In the genomic region with DNA sequence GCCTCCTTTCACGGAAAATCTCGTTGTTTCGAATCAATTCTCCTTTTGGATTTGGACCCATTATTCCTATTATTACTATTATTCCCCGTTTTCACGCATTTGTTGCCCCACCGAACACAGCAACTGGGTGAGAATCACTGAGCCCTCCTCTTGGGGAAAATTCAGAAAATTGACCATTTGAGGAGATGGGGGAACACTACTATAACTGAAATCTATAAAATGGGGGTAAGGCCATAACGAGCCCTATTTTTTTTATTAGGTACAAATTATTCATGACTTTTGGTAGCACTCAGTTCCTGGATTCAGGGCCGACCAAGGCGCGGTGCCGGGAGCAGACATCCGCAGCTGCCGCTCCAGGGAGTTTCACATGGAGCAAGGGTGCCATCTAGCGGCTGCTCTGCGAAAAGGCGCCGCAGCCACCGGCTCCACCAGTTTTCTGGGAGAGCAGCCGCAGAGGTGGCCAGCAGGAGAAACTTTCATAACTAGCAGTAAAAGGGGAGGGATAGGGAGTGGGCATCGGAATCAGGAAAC, we compare ENCODE assay signal across 9 cellular contexts. TPM values are rescaled to one million over a fixed set of nuclear protein-coding genes. Genes with fewer than 3 reads are reported as not detected.
A peak's percentile ranks its signal among the peaks of the same experiment; 100 is the strongest.
DNase-seq lines count a peak whose midpoint lies in the region; ATAC-seq and TF ChIP-seq lines count a peak whose summit lies in the region.
"Had no signal": no experiment of that assay in that cellular context is flagged by ENCODE, and none has a peak within 500 bp of the region (broad histone marks: within the 10 kb centered on the region; RNA-seq: fewer than 3 reads in every experiment).

No MANE protein-coding gene starts in this region.

- intact Hi-C loops in Calu3 (cut with micrococcal nuclease; ENCODE audit: unreplicated experiment): loop anchor here (1.0 to 5.0 kb wide), 6 partner anchors 18 to 594 kb away; no protein-coding TSS in a partner anchor

- no peaks in the 10 kb centered on the region for H4K20me1 ChIP-seq in neural cell (ENCODE audit: insufficient read depth)

- H3K27me3 ChIP-seq in neural cell (ENCODE audit: insufficient read depth, low read depth, low read length): peaks cover 100% of the 10 kb centered on the region

- POLR2A ChIA-PET in RWPE1 (lab: Yijun Ruan, JAX; ENCODE audit: low non-redundant PET): no interaction called here

- H3K4me3 ChIP-seq in fibroblast of mammary gland (ENCODE audit: control insufficient read depth, low read depth, low read length): no peak overlapping the region
- H3K4me3 ChIP-seq in neural cell (ENCODE audit: low read length): no peak overlapping the region

- peaks cover 98% of the 10 kb centered on the region for H3K36me3 Mint-ChIP-seq in Calu3 (ENCODE audit: insufficient read depth, unreplicated experiment)

- no peaks in the 10 kb centered on the region for H3F3A ChIP-seq in neural cell (ENCODE audit: insufficient read depth, low read length, poor library complexity, severe bottlenecking)

- TF ChIP-seq CTCF in Calu3 (IDR thresholded peaks at IDR 0.05; ENCODE audit: unreplicated experiment) (peak; percentile 100), RWPE1 (conservative IDR thresholded peaks at IDR 0.05; ENCODE audit: low read depth) (peak; percentile 98), fibroblast of mammary gland (conservative IDR thresholded peaks at IDR 0.05; ENCODE audit: control insufficient read depth, insufficient read depth, low read depth, low read length) (peak; percentile 91), neural cell (IDR thresholded peaks at IDR 0.05; ENCODE audit: poor library complexity, severe bottlenecking) (peak; percentile 95)

- no peak overlapping the region for H3K27ac ChIP-seq in RWPE1
- H3K27ac ChIP-seq in neural cell (ENCODE audit: low read length): no peak overlapping the region

- peak overlapping the region; percentile 88 for H3K4me3 Mint-ChIP-seq in Calu3 (ENCODE audit: low read depth, unreplicated experiment)

- peaks cover 89% of the 10 kb centered on the region for H3K27me3 Mint-ChIP-seq in Calu3 (ENCODE audit: unreplicated experiment)

- peaks cover 8% of the 10 kb centered on the region for H3K9me3 ChIP-seq in neural cell (ENCODE audit: low read length)

- no peak overlapping the region for H3K4me2 ChIP-seq in neural cell (ENCODE audit: low read length)

- DNase-seq in Calu3: peak; percentile 98
- DNase-seq in RWPE1 (ENCODE audit: low spot score): peak; percentile 91
- DNase-seq in activated T-helper 1 cell treated with anti-CD3 and anti-CD28 coated beads, Interleukin-2, amount 50 U/mL, for 16 hours (ENCODE audit: low read depth in 1 of 2, low spot score in 1 of 2): peak; percentile 71 to 76
- peak; percentile 78 for DNase-seq in fibroblast of mammary gland (ENCODE audit: low read depth)
- DNase-seq in stimulated activated naive CD8-positive, alpha-beta T cell treated with anti-CD3 and anti-CD28 coated beads, Interleukin-15, Interleukin-2, amounts not matched to agents 100 U/mL and 50 U/mL, for 24 hours: peak; percentile 90

- no peak overlapping the region for H3K9ac ChIP-seq in neural cell (ENCODE audit: low read length)

- no peaks in the 10 kb centered on the region for H3K9me2 ChIP-seq in neural cell (ENCODE audit: insufficient read depth, low read length)

- peak; percentile 42 for ATAC-seq in stimulated activated naive CD8-positive, alpha-beta T cell treated with anti-CD3 and anti-CD28 coated beads, Interleukin-15, Interleukin-2, amounts not matched to agents 100 U/mL and 50 U/mL, for 24 hours
- ATAC-seq in GM19395 (IDR thresholded peaks at IDR 0.05; ENCODE audit: unreplicated experiment): no peak

- no peak overlapping the region for H2AFZ ChIP-seq in neural cell (ENCODE audit: low read depth, low read length)

- no TSS peak for BruUV-seq in Calu3 (replicated peaks; lab: Mats Ljungman, UMichigan)

- H3K27ac Mint-ChIP-seq in Calu3 (ENCODE audit: unreplicated experiment): peak overlapping the region; percentile 74

- peak; percentile 92 for TF ChIP-seq RAD21 in Ishikawa (IDR thresholded peaks at IDR 0.05; ENCODE audit: low read depth)
- TF ChIP-seq RAD21 in neural cell (conservative IDR thresholded peaks at IDR 0.05): peak; percentile 98

- no peaks in the 10 kb centered on the region for H3K79me2 ChIP-seq in neural cell (replicated peaks; ENCODE audit: insufficient read depth, low read length)

- no peaks in the 10 kb centered on the region for H3K36me3 ChIP-seq in neural cell (ENCODE audit: insufficient read depth, low read length)

- no peaks in the 10 kb centered on the region for H3K9me3 Mint-ChIP-seq in Calu3 (ENCODE audit: low read depth, unreplicated experiment)

- CTCF ChIA-PET in Calu3 (lab: Charles Lee) (interaction anchor here (0.7 to 2.0 kb wide), 15 partner anchors 14 to 593 kb away, joined by 3 to 15 read pairs (median 5); no protein-coding TSS in a partner anchor), RWPE1 (lab: Yijun Ruan, JAX) (interaction anchor here (0.5 to 1.8 kb wide), 26 partner anchors 9 to 593 kb away, joined by 3 to 15 read pairs (median 3); no protein-coding TSS in a partner anchor)

- TF ChIP-seq EP300 in Ishikawa (IDR thresholded peaks at IDR 0.05; ENCODE audit: borderline replicate concordance) (no peak), neural cell (conservative IDR thresholded peaks at IDR 0.05; ENCODE audit: poor library complexity, severe bottlenecking) (no peak)

- H3K4me1 Mint-ChIP-seq in Calu3 (ENCODE audit: low read depth, unreplicated experiment): peaks cover 72% of the 10 kb centered on the region

TF ChIP-seq in Ishikawa, 13 proteins besides CTCF, POLR2A, EP300 and RAD21:
- TF ChIP-seq ZBTB7A (IDR thresholded peaks at IDR 0.05; ENCODE audit: low read depth) (no peak), CREB1 (IDR thresholded peaks at IDR 0.05; ENCODE audit: low read depth) (no peak), NFIC (IDR thresholded peaks at IDR 0.05) (no peak), CEBPB (IDR thresholded peaks at IDR 0.05) (no peak), YY1 (IDR thresholded peaks at IDR 0.05; ENCODE audit: low read depth) (no peak)
- TF ChIP-seq, protein P1, sequence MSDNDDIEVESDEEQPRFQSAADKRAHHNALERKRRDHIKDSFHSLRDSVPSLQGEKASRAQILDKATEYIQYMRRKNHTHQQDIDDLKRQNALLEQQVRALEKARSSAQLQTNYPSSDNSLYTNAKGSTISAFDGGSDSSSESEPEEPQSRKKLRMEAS (IDR thresholded peaks at IDR 0.05): no peak
- TF ChIP-seq, protein P2, sequence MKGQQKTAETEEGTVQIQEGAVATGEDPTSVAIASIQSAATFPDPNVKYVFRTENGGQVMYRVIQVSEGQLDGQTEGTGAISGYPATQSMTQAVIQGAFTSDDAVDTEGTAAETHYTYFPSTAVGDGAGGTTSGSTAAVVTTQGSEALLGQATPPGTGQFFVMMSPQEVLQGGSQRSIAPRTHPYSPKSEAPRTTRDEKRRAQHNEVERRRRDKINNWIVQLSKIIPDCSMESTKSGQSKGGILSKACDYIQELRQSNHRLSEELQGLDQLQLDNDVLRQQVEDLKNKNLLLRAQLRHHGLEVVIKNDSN (IDR thresholded peaks at IDR 0.05): no peak

TF ChIP-seq in neural cell, 6 proteins besides CTCF, POLR2A, EP300 and RAD21:
- TF ChIP-seq POLR2AphosphoS5 (IDR thresholded peaks at IDR 0.05) (peak; percentile 11), SMC3 (conservative IDR thresholded peaks at IDR 0.05; ENCODE audit: poor library complexity) (peak; percentile 97)
- TF ChIP-seq, protein P3, sequence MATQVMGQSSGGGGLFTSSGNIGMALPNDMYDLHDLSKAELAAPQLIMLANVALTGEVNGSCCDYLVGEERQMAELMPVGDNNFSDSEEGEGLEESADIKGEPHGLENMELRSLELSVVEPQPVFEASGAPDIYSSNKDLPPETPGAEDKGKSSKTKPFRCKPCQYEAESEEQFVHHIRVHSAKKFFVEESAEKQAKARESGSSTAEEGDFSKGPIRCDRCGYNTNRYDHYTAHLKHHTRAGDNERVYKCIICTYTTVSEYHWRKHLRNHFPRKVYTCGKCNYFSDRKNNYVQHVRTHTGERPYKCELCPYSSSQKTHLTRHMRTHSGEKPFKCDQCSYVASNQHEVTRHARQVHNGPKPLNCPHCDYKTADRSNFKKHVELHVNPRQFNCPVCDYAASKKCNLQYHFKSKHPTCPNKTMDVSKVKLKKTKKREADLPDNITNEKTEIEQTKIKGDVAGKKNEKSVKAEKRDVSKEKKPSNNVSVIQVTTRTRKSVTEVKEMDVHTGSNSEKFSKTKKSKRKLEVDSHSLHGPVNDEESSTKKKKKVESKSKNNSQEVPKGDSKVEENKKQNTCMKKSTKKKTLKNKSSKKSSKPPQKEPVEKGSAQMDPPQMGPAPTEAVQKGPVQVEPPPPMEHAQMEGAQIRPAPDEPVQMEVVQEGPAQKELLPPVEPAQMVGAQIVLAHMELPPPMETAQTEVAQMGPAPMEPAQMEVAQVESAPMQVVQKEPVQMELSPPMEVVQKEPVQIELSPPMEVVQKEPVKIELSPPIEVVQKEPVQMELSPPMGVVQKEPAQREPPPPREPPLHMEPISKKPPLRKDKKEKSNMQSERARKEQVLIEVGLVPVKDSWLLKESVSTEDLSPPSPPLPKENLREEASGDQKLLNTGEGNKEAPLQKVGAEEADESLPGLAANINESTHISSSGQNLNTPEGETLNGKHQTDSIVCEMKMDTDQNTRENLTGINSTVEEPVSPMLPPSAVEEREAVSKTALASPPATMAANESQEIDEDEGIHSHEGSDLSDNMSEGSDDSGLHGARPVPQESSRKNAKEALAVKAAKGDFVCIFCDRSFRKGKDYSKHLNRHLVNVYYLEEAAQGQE (IDR thresholded peaks at IDR 0.05; ENCODE audit: borderline replicate concordance): no peak

RNA-seq across cellular contexts. Expression of a gene that starts 3.3 kb away (rescaled TPM):
- 28.2 and 30.9 TPM in 2 replicates for total RNA-seq in Calu3 (2022)
- polyA plus RNA-seq in neural cell: not detected in 2 replicates
- not detected in 2 replicates for polyA minus RNA-seq in neural cell
- total RNA-seq: T-helper 1 cell treated with Interleukin-12 subunit alpha and Interleukin-12 subunit beta and Interleukin-4 antibody, amounts not matched to agents 30 ng/mL and 1 ng/mL, for 36 hours had no signal

RNA-seq across cellular contexts. Expression of a gene that starts 7.6 kb away (rescaled TPM):
- total RNA-seq in Calu3 (2022): 30.2 and 31.3 TPM in 2 replicates
- polyA plus RNA-seq in neural cell: not detected in 2 replicates
- not detected in 2 replicates for polyA minus RNA-seq in neural cell

RNA-seq across cellular contexts. Expression of a gene that starts 7.7 kb away (rescaled TPM):
- total RNA-seq in Calu3 (2022): 26.0 and 27.8 TPM in 2 replicates
- polyA plus RNA-seq in neural cell: not detected in 2 replicates
- not detected in 2 replicates for polyA minus RNA-seq in neural cell

RNA-seq across cellular contexts. Expression of a gene that starts 13.6 kb away (rescaled TPM):
- total RNA-seq in Calu3 (2022): 140 and 144 TPM in 2 replicates
- not detected in 2 replicates for polyA plus RNA-seq in neural cell
- polyA minus RNA-seq in neural cell: not detected in 2 replicates

RNA-seq across cellular contexts. Expression of a gene that starts 24.9 kb away (rescaled TPM):
- total RNA-seq in Calu3 (2022): 47.2 and 48.5 TPM in 2 replicates
- not detected in 2 replicates for polyA plus RNA-seq in neural cell
- not detected in 2 replicates for polyA minus RNA-seq in neural cell
